Comparison of ENCODE assay signal across 8 cellular contexts in genomic region chr9:129803679-129804065, GRCh38. TPM values are rescaled to one million over a fixed set of nuclear protein-coding genes. Genes with fewer than 3 reads are reported as not detected.
DNase-seq lines count a peak whose midpoint lies in the region; ATAC-seq and TF ChIP-seq lines count a peak whose summit lies in the region.

No MANE protein-coding gene starts in this region.

- H3K27ac ChIP-seq in heart left ventricle (peak overlapping the region in 10 of 12 donors; percentile 80 to 93 (median 86)), SK-N-MC (no peak overlapping the region)

- no peak for ATAC-seq in heart left ventricle
- no peak for ATAC-seq in Right ventricle myocardium inferior
- no peak for ATAC-seq in HG03139 (IDR thresholded peaks at IDR 0.05; ENCODE audit: unreplicated experiment)

- no peaks in the 10 kb centered on the region for H3K27me3 ChIP-seq in heart left ventricle

- peaks cover 0 to 32% (median 8%) of the 10 kb centered on the region in 12 donors for H3K4me1 ChIP-seq in heart left ventricle

- TF ChIP-seq POLR2A in heart left ventricle (IDR thresholded peaks at IDR 0.05), result no peak

- H3K36me3 ChIP-seq in heart left ventricle, result peaks cover 0 to 35% (median 14%) of the 10 kb centered on the region in 9 donors
- peaks cover 32% of the 10 kb centered on the region for H3K36me3 ChIP-seq in SK-N-MC (ENCODE audit: insufficient read depth, low read length)

- H3K4me3 ChIP-seq in heart left ventricle (peak overlapping the region; percentile 72 to 98 (median 88)), SK-N-MC (peak overlapping the region; percentile 97), fibroblast of villous mesenchyme (ENCODE audit: low read depth, low read length) (peak overlapping the region; percentile 78), skeletal muscle cell (ENCODE audit: low read depth, low read length) (peak overlapping the region; percentile 76)

- H3K9me3 ChIP-seq in heart left ventricle (no peaks in the 10 kb centered on the region), SK-N-MC (ENCODE audit: low read depth, low read length) (no peaks in the 10 kb centered on the region)

- DNase-seq in heart left ventricle (peak in 1 of 5 donors; percentile 13), Right ventricle myocardium inferior (ENCODE audit: missing footprints) (no peak), SK-N-MC (ENCODE audit: low read depth, low spot score) (no peak), fibroblast of villous mesenchyme (ENCODE audit: low read depth) (no peak), skeletal muscle cell (ENCODE audit: low read depth) (no peak), NCI-H1436 (lab: John Stamatoyannopoulos, UW) (no peak), SIG-M5 (lab: John Stamatoyannopoulos, UW) (no peak)

- 1 to 5% (median 2%) methylated on average over 13 to 14 of the region's 14 CpGs for WGBS in heart left ventricle, 4 donors

- TF ChIP-seq CTCF in heart left ventricle (IDR thresholded peaks at IDR 0.05) (no peak), fibroblast of villous mesenchyme (IDR thresholded peaks at IDR 0.05; ENCODE audit: insufficient read depth, low read depth, low read length) (no peak)

- H3K9ac ChIP-seq in SK-N-MC (ENCODE audit: insufficient read length), result peak overlapping the region; percentile 83

- intact Hi-C loops in heart left ventricle (cut with DNase I), result loop anchor here in 2 of 10 donors (1.0 to 2.0 kb wide), 2 partner anchors 19 to 32 kb away; partner anchors contain the start of genes C9orf78 (in 1 of the 2) and USP20 (in 1 of the 2)
- intact Hi-C loops in Right ventricle myocardium inferior (cut with DNase I), result no loop called here

RNA-seq across cellular contexts. Expression of gene TOR1B, which starts 0.7 kb away (rescaled TPM):
- total RNA-seq in heart left ventricle, result 10 to 100 TPM in 8 of 9 donors, 1 to 10 TPM in 1; 9.4 to 16.1 (median 13.0) TPM
- 10 to 100 TPM in 1 of 2 donors, 1 to 10 TPM in 1; 7.3 to 20.7 TPM for polyA plus RNA-seq in heart left ventricle
- 10.5 TPM for total RNA-seq in Right ventricle myocardium inferior
- total RNA-seq in fibroblast of villous mesenchyme, result 27.4 and 33.2 TPM in 2 replicates

RNA-seq across cellular contexts. Expression of gene TOR1A, which starts 20.3 kb away (rescaled TPM):
- total RNA-seq in heart left ventricle, result 10 to 100 TPM; 11.0 to 27.3 (median 15.7) TPM
- polyA plus RNA-seq in heart left ventricle, result 10 to 100 TPM; 10.5 to 23.3 TPM
- 12.2 TPM for total RNA-seq in Right ventricle myocardium inferior
- total RNA-seq in fibroblast of villous mesenchyme, result 43.8 and 51.4 TPM in 2 replicates

RNA-seq across cellular contexts. Expression of gene C9orf78, which starts 31.4 kb away (rescaled TPM):
- 10 to 100 TPM; 28.4 to 54.8 (median 32.5) TPM for total RNA-seq in heart left ventricle
- polyA plus RNA-seq in heart left ventricle, result 10 to 100 TPM; 36.0 to 69.2 TPM
- 32.0 TPM for total RNA-seq in Right ventricle myocardium inferior
- total RNA-seq in fibroblast of villous mesenchyme, result 19.3 and 32.4 TPM in 2 replicates

RNA-seq across cellular contexts. Expression of gene USP20, which starts 31.6 kb away (rescaled TPM):
- 10 to 100 TPM in 7 of 9 donors, 1 to 10 TPM in 2; 9.5 to 19.7 (median 13.1) TPM for total RNA-seq in heart left ventricle
- 10 to 100 TPM in 1 of 2 donors, 1 to 10 TPM in 1; 9.4 to 12.1 TPM for polyA plus RNA-seq in heart left ventricle
- total RNA-seq in Right ventricle myocardium inferior, result 14.0 TPM
- total RNA-seq in fibroblast of villous mesenchyme, result 7.7 and 10.4 TPM in 2 replicates

RNA-seq across cellular contexts. Expression of gene PTGES, which starts 50.8 kb away (rescaled TPM):
- 1 to 10 TPM in 4 of 9 donors, under 1 TPM in 5; 0.30 to 3.0 (median 0.83) TPM for total RNA-seq in heart left ventricle
- 1 to 10 TPM; 1.5 to 2.7 TPM for polyA plus RNA-seq in heart left ventricle
- total RNA-seq in Right ventricle myocardium inferior, result 4.8 TPM
- total RNA-seq in fibroblast of villous mesenchyme, result 8.7 and 16.0 TPM in 2 replicates
